ENCODE assay signal across 1 cellular context in the genomic region with DNA sequence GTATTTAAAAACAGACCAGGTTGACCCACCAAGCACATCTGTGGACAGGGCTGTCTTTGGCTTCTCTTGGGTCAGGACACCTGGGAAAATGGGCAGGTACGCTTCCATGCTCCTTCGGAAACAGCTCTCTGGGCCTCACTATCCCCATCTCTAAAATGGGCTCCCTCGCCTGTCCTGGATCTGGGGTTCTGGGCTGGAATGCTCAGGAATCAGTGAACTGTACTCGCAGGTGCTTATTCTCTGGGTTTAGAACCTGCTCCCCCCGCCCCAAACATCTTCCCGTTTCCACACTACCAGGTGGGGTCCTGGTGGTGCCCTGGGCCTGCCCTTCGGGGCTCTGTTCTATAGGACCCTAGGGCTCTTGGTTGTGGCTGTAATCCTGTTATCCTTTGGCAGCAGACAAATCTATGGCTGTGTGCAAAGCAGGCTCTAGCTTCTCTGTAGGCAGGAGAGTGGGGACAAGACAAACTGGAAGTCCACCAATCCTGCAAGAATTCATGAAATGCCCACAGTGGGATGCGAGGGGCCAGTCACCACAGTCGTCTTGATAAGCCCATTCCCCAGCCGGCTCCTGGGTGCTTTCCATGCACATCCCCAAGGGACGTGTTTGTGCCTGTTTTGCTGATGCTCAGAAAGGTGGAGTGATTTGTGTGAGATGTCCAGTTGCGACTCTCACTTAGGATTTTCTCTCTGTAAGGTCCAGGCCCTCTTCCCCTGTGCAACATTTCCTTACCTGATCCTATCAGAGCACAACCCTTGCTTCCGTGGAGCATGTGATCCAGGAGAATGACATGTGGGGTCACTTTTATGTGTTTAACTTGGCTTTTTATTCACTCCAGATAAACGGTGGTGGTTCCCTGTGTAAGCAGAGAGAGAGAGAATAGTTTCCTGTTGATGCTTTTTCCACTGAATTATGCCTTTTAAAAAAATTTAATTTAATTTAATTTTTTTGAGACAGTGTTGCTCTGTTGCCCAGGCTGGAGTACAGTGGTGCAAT.
TF ChIP-seq lines count a peak whose summit lies in the region.

No MANE protein-coding gene starts in this region.

TF ChIP-seq in endothelial cell of umbilical vein, 7 proteins besides CTCF, POLR2A, EP300 and RAD21 (continued from another document):
- TF ChIP-seq, protein P1, sequence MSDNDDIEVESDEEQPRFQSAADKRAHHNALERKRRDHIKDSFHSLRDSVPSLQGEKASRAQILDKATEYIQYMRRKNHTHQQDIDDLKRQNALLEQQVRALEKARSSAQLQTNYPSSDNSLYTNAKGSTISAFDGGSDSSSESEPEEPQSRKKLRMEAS (IDR thresholded peaks at IDR 0.05; ENCODE audit: insufficient read depth, insufficient read length), result no peak
